In the genomic region with DNA sequence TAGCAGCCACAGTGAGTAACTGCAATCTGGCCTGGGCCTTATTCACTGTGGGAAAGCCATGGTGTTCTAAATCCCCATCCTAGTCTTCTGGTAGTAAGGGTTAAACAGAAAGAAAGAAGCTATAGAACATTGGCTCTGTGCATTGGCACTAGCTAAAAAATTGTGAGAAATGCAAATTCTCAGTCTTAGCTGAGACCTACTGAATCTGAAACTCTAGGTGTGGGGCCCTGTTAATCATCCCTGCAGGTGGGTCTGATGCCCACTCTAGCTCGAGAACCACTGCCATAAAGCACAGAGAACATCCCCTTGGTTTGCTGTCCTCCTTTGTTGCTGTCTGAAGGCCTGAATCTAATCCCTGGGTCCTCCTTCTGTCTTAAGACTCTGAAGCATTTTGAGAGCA, we compare ENCODE assay signal across 16 cellular contexts. TPM values are rescaled to one million over a fixed set of nuclear protein-coding genes. Genes with fewer than 3 reads are reported as not detected.
DNase-seq lines count a peak whose midpoint lies in the region; ATAC-seq and TF ChIP-seq lines count a peak whose summit lies in the region.
"Had no signal": no experiment of that assay in that cellular context is flagged by ENCODE, and none has a peak within 500 bp of the region (broad histone marks: within the 10 kb centered on the region; RNA-seq: fewer than 3 reads in every experiment).

No MANE protein-coding gene starts in this region.

- no peak overlapping the region for H2BK15ac ChIP-seq in mesendoderm (replicated peaks; ENCODE audit: low read depth)

- DNase-seq in GM06990 (ENCODE audit: extremely low read depth, insufficient read length) (peak; percentile 15), Karpas-422 (no peak), mesendoderm (no peak), D341Med (ENCODE audit: low spot score) (no peak), SIG-M5 treated with dmso at 0.1 percent for 504 hours (lab: John Stamatoyannopoulos, UW; ENCODE audit: unreplicated experiment) (no peak), SK-N-DZ (ENCODE audit: low spot score) (no peak)
- DNase-seq: Calu3; CD4-positive, alpha-beta memory T cell; H7; KG1; NCI-H1436; NCI-H2029; NCI-H2171; NCI-H446 treated with DMSO at 0.1 percent for 48 hours had no signal

- H3K27me3 ChIP-seq in GM06990 (replicated peaks; ENCODE audit: control insufficient read depth, insufficient read depth, low read length) (no peaks in the 10 kb centered on the region), Karpas-422 (ENCODE audit: low read length) (no peaks in the 10 kb centered on the region), mesendoderm (ENCODE audit: insufficient read depth, low read length, poor library complexity) (no peaks in the 10 kb centered on the region)

- WGBS in mesendoderm (ENCODE audit: extremely low coverage, insufficient coverage, low lambda C conversion rate) = no CpG with 5 or more reads among the region's 1 CpG

- H3K79me2 ChIP-seq in Karpas-422 (ENCODE audit: low read length) (peaks cover 87% of the 10 kb centered on the region), mesendoderm (ENCODE audit: control insufficient read depth, insufficient read depth, low read length) (no peaks in the 10 kb centered on the region)

- no peak overlapping the region for H4K8ac ChIP-seq in mesendoderm (ENCODE audit: low read depth, low read length)

- H3K36me3 ChIP-seq in GM06990 (ENCODE audit: control insufficient read depth, insufficient read depth, low read length) (peaks cover 3% of the 10 kb centered on the region), Karpas-422 (ENCODE audit: insufficient read depth, low read length) (peaks cover 25% of the 10 kb centered on the region), mesendoderm (ENCODE audit: control insufficient read depth, insufficient read depth, low read length) (no peaks in the 10 kb centered on the region)

- no peak overlapping the region for H2AFZ ChIP-seq in Karpas-422 (ENCODE audit: low read length)

- TF ChIP-seq CTCF in GM06990 (IDR thresholded peaks at IDR 0.05; ENCODE audit: insufficient read depth, low read length, poor library complexity, severe bottlenecking) = no peak

- no peak overlapping the region for H2AK5ac ChIP-seq in mesendoderm (ENCODE audit: low read length)

- H3K4me3 ChIP-seq in GM06990 (replicated peaks; ENCODE audit: low read depth, low read length) (no peak overlapping the region), Karpas-422 (ENCODE audit: low read length) (no peak overlapping the region), mesendoderm (ENCODE audit: low read length) (no peak overlapping the region)

- H3K9me2 ChIP-seq in Karpas-422 (replicated peaks; ENCODE audit: insufficient read depth, low read length) = no peaks in the 10 kb centered on the region

- peak overlapping the region; percentile 18 for H3K4me2 ChIP-seq in Karpas-422 (ENCODE audit: low read depth, low read length, poor library complexity, severe bottlenecking)
- H3K4me2 ChIP-seq in mesendoderm (ENCODE audit: low read length) = no peak overlapping the region

- H3K79me1 ChIP-seq in mesendoderm (ENCODE audit: low read length) = no peaks in the 10 kb centered on the region

- peak overlapping the region; percentile 56 for H3K18ac ChIP-seq in mesendoderm (ENCODE audit: low read length)

- no peak overlapping the region for H2BK120ac ChIP-seq in mesendoderm (ENCODE audit: low read depth, low read length)

- H4K5ac ChIP-seq in mesendoderm (ENCODE audit: low read length) = no peak overlapping the region

- no peak overlapping the region for H2BK5ac ChIP-seq in mesendoderm (ENCODE audit: low read length)

- H3K23ac ChIP-seq in mesendoderm (ENCODE audit: low read length) = no peak overlapping the region

- ATAC-seq in GM21526 (IDR thresholded peaks at IDR 0.05; ENCODE audit: low FRiP score, unreplicated experiment) = peak; percentile 77
- no peak for ATAC-seq in HG03139 (IDR thresholded peaks at IDR 0.05; ENCODE audit: unreplicated experiment)

- H3K4ac ChIP-seq in mesendoderm (ENCODE audit: low read depth, low read length) = no peak overlapping the region

- H3K27ac ChIP-seq in Karpas-422 (ENCODE audit: low read length) (peak overlapping the region; percentile 46), mesendoderm (ENCODE audit: low read depth, low read length) (no peak overlapping the region)

- H3K4me1 ChIP-seq in Karpas-422 (ENCODE audit: low read length) (peaks cover 74% of the 10 kb centered on the region), mesendoderm (ENCODE audit: control insufficient read depth, low read depth, low read length) (peaks cover 6% of the 10 kb centered on the region)

- H3K9me3 ChIP-seq in Karpas-422 (ENCODE audit: low read length) = no peaks in the 10 kb centered on the region

- H4K20me1 ChIP-seq in Karpas-422 (ENCODE audit: insufficient read depth, low read depth, low read length) = no peaks in the 10 kb centered on the region

- no peak overlapping the region for H3K56ac ChIP-seq in mesendoderm (ENCODE audit: low read length)

- H3K9ac ChIP-seq in Karpas-422 (ENCODE audit: low read length) (0 out of 2 replicates have a peak overlapping the region, but pooled peaks have one; percentile 3), mesendoderm (ENCODE audit: low read length) (no peak overlapping the region)

RNA-seq across cellular contexts. Expression of a gene that starts 59.3 kb away (rescaled TPM):
- total RNA-seq in Karpas-422 (2014; rRNA removed; shearing (Covaris generic); ENCODE audit: low replicate concordance) = 55.7 and 68.2 TPM in 2 replicates
- 0.14 TPM for polyA plus RNA-seq in mesendoderm (2013, experiment 1 of 2)
- polyA plus RNA-seq in mesendoderm (2013, experiment 2 of 2) = 0.20 TPM
- 133 and 168 TPM in 2 replicates for polyA plus RNA-seq in SK-N-DZ (2014; cell fraction: cytosol; rRNA removed)
- 136 and 171 TPM in 2 replicates for polyA plus RNA-seq in SK-N-DZ (2014; cell fraction: nucleus; rRNA removed)
- total RNA-seq: CD4-positive, alpha-beta memory T cell had no signal
- polyA plus RNA-seq: CD4-positive, alpha-beta memory T cell had no signal
